ENCODE assay signal across 1 cellular context in the genomic region with DNA sequence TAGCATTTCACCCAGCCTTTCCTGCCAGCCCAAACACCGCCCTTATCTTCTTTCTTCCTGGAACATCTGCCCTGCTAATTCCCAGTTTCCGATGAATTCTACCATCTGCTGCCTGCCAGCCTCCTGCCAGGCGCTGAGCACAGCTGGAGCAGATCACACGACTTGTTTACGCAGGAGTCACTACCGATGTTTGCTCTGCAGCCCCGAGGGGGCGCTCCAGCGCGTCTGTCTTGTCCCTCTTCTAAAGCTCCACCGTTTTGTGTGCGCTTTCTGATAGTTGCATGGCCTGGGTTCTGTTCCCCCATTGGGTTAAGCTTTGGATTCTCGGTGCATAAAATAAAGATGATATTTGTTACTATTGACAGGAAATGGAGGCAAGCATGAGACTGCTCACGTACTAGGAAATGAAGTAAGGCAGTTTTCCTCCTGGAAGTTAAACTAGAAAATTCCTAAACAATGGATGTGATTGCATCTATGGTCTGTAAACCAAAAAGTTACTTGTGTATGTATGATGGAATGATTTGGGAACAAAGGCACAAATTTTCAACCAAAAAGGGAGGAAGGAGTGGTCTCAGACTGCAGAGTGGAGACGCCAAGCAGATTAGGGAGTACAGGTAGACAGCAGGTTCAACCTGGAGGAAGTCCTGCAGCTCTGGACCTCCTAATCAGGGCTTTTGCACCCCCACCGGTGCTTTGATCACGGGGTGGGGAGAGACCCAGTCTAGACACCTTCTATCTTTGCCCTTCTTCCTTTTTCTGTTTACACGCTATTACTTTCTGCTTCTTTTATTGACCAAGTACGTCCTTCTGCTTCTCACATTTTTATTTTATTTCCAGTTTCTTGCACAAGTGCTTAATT.
TF ChIP-seq lines count a peak whose summit lies in the region.

No MANE protein-coding gene starts in this region.

TF ChIP-seq in HepG2, 621 proteins besides CTCF, POLR2A, EP300 and RAD21 (continued from another document and continues in another):
- TF ChIP-seq KDM1A (CRISPR knock-in tag; IDR thresholded peaks at IDR 0.05) (no peak), ZNF510 (CRISPR knock-in tag; IDR thresholded peaks at IDR 0.05; ENCODE audit: low read depth) (no peak), HNRNPL (IDR thresholded peaks at IDR 0.05; ENCODE audit: low read depth, low read length) (0 out of 2 replicates have a peak, but pooled peaks have one; percentile 27), ZNF101 (CRISPR knock-in tag; IDR thresholded peaks at IDR 0.05; ENCODE audit: borderline replicate concordance, low read depth) (no peak), PCBP1 (IDR thresholded peaks at IDR 0.05; ENCODE audit: borderline replicate concordance, low read depth, low read length) (no peak), ZNF160 (CRISPR knock-in tag; IDR thresholded peaks at IDR 0.05) (no peak), KDM2A (CRISPR knock-in tag; IDR thresholded peaks at IDR 0.05; ENCODE audit: borderline replicate concordance, low read depth) (peak; percentile 61; the same call in 1 of the 2 replicates), NFRKB (IDR thresholded peaks at IDR 0.05) (no peak), TGIF2 (CRISPR knock-in tag; IDR thresholded peaks at IDR 0.05) (no peak), SIN3A (IDR thresholded peaks at IDR 0.05; ENCODE audit: borderline replicate concordance, low read depth, low read length) (0 out of 2 replicates have a peak, but pooled peaks have one; percentile 10), XRCC5 (optimal IDR thresholded peaks at IDR 0.05; ENCODE audit: low read length) (peak; percentile 85), ZNF343 (CRISPR knock-in tag; IDR thresholded peaks at IDR 0.05) (no peak), ZBTB21 (CRISPR knock-in tag; IDR thresholded peaks at IDR 0.05) (no peak), RORA (CRISPR knock-in tag; IDR thresholded peaks at IDR 0.05) (no peak), ZNF530 (CRISPR knock-in tag; IDR thresholded peaks at IDR 0.05; ENCODE audit: low read depth) (no peak), DNMT1 (CRISPR knock-in tag; IDR thresholded peaks at IDR 0.05) (no peak), ZNF292 (CRISPR knock-in tag; IDR thresholded peaks at IDR 0.05; ENCODE audit: borderline replicate concordance, low read depth) (no peak), ZNF350 (CRISPR knock-in tag; IDR thresholded peaks at IDR 0.05; ENCODE audit: borderline replicate concordance, low read depth) (peak; percentile 43; the same call in 1 of the 2 replicates), ZNF841 (CRISPR knock-in tag; IDR thresholded peaks at IDR 0.05; ENCODE audit: borderline replicate concordance) (no peak), ZFP36L1 (CRISPR knock-in tag; IDR thresholded peaks at IDR 0.05) (no peak), ZNF253 (CRISPR knock-in tag; IDR thresholded peaks at IDR 0.05; ENCODE audit: borderline replicate concordance) (no peak), SMC3 (IDR thresholded peaks at IDR 0.05; ENCODE audit: low read length) (peak; percentile 40), ZFYVE20 (CRISPR knock-in tag; IDR thresholded peaks at IDR 0.05; ENCODE audit: borderline replicate concordance, low read depth) (no peak), RNF2 (conservative IDR thresholded peaks at IDR 0.05; ENCODE audit: low read depth) (no peak), EZH2 (conservative IDR thresholded peaks at IDR 0.05; ENCODE audit: low read depth, low read length) (no peak), SYNCRIP (IDR thresholded peaks at IDR 0.05; ENCODE audit: insufficient read depth, low read depth, low read length) (no peak), ZBTB8A (CRISPR knock-in tag; IDR thresholded peaks at IDR 0.05; ENCODE audit: borderline replicate concordance, low read depth) (no peak), SNAPC2 (CRISPR knock-in tag; IDR thresholded peaks at IDR 0.05) (no peak), ZNF234 (CRISPR knock-in tag; conservative IDR thresholded peaks at IDR 0.05) (no peak), PITX1 (CRISPR knock-in tag; IDR thresholded peaks at IDR 0.05) (no peak)
- TF ChIP-seq, protein P1, sequence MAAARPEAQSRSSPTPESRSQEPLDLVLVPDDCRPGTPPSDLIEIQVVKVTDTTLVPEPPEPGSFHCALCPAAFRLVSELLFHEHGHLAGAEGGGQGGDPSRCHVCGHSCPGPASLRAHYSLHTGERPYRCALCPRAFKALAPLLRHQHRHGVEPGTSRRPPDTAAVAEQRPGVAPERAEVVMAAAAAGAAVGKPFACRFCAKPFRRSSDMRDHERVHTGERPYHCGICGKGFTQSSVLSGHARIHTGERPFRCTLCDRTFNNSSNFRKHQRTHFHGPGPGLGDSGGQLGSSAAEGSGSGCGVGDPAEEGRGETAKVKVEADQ (CRISPR knock-in tag; IDR thresholded peaks at IDR 0.05; ENCODE audit: borderline replicate concordance), result no peak
- TF ChIP-seq, protein P2, sequence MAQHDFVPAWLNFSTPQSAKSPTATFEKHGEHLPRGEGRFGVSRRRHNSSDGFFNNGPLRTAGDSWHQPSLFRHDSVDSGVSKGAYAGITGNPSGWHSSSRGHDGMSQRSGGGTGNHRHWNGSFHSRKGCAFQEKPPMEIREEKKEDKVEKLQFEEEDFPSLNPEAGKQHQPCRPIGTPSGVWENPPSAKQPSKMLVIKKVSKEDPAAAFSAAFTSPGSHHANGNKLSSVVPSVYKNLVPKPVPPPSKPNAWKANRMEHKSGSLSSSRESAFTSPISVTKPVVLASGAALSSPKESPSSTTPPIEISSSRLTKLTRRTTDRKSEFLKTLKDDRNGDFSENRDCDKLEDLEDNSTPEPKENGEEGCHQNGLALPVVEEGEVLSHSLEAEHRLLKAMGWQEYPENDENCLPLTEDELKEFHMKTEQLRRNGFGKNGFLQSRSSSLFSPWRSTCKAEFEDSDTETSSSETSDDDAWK (CRISPR knock-in tag; IDR thresholded peaks at IDR 0.05), result no peak
- TF ChIP-seq, protein P3, sequence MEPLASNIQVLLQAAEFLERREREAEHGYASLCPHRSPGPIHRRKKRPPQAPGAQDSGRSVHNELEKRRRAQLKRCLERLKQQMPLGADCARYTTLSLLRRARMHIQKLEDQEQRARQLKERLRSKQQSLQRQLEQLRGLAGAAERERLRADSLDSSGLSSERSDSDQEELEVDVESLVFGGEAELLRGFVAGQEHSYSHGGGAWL (CRISPR knock-in tag; IDR thresholded peaks at IDR 0.05), result no peak
- TF ChIP-seq, protein P4, sequence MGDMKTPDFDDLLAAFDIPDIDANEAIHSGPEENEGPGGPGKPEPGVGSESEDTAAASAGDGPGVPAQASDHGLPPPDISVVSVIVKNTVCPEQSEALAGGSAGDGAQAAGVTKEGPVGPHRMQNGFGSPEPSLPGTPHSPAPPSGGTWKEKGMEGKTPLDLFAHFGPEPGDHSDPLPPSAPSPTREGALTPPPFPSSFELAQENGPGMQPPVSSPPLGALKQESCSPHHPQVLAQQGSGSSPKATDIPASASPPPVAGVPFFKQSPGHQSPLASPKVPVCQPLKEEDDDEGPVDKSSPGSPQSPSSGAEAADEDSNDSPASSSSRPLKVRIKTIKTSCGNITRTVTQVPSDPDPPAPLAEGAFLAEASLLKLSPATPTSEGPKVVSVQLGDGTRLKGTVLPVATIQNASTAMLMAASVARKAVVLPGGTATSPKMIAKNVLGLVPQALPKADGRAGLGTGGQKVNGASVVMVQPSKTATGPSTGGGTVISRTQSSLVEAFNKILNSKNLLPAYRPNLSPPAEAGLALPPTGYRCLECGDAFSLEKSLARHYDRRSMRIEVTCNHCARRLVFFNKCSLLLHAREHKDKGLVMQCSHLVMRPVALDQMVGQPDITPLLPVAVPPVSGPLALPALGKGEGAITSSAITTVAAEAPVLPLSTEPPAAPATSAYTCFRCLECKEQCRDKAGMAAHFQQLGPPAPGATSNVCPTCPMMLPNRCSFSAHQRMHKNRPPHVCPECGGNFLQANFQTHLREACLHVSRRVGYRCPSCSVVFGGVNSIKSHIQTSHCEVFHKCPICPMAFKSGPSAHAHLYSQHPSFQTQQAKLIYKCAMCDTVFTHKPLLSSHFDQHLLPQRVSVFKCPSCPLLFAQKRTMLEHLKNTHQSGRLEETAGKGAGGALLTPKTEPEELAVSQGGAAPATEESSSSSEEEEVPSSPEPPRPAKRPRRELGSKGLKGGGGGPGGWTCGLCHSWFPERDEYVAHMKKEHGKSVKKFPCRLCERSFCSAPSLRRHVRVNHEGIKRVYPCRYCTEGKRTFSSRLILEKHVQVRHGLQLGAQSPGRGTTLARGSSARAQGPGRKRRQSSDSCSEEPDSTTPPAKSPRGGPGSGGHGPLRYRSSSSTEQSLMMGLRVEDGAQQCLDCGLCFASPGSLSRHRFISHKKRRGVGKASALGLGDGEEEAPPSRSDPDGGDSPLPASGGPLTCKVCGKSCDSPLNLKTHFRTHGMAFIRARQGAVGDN (CRISPR knock-in tag; IDR thresholded peaks at IDR 0.05), result peak; percentile 48
- TF ChIP-seq, protein P5, sequence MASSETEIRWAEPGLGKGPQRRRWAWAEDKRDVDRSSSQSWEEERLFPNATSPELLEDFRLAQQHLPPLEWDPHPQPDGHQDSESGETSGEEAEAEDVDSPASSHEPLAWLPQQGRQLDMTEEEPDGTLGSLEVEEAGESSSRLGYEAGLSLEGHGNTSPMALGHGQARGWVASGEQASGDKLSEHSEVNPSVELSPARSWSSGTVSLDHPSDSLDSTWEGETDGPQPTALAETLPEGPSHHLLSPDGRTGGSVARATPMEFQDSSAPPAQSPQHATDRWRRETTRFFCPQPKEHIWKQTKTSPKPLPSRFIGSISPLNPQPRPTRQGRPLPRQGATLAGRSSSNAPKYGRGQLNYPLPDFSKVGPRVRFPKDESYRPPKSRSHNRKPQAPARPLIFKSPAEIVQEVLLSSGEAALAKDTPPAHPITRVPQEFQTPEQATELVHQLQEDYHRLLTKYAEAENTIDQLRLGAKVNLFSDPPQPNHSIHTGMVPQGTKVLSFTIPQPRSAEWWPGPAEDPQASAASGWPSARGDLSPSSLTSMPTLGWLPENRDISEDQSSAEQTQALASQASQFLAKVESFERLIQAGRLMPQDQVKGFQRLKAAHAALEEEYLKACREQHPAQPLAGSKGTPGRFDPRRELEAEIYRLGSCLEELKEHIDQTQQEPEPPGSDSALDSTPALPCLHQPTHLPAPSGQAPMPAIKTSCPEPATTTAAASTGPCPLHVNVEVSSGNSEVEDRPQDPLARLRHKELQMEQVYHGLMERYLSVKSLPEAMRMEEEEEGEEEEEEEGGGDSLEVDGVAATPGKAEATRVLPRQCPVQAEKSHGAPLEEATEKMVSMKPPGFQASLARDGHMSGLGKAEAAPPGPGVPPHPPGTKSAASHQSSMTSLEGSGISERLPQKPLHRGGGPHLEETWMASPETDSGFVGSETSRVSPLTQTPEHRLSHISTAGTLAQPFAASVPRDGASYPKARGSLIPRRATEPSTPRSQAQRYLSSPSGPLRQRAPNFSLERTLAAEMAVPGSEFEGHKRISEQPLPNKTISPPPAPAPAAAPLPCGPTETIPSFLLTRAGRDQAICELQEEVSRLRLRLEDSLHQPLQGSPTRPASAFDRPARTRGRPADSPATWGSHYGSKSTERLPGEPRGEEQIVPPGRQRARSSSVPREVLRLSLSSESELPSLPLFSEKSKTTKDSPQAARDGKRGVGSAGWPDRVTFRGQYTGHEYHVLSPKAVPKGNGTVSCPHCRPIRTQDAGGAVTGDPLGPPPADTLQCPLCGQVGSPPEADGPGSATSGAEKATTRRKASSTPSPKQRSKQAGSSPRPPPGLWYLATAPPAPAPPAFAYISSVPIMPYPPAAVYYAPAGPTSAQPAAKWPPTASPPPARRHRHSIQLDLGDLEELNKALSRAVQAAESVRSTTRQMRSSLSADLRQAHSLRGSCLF (CRISPR knock-in tag; IDR thresholded peaks at IDR 0.05; ENCODE audit: borderline replicate concordance), result no peak
- TF ChIP-seq, protein P6, sequence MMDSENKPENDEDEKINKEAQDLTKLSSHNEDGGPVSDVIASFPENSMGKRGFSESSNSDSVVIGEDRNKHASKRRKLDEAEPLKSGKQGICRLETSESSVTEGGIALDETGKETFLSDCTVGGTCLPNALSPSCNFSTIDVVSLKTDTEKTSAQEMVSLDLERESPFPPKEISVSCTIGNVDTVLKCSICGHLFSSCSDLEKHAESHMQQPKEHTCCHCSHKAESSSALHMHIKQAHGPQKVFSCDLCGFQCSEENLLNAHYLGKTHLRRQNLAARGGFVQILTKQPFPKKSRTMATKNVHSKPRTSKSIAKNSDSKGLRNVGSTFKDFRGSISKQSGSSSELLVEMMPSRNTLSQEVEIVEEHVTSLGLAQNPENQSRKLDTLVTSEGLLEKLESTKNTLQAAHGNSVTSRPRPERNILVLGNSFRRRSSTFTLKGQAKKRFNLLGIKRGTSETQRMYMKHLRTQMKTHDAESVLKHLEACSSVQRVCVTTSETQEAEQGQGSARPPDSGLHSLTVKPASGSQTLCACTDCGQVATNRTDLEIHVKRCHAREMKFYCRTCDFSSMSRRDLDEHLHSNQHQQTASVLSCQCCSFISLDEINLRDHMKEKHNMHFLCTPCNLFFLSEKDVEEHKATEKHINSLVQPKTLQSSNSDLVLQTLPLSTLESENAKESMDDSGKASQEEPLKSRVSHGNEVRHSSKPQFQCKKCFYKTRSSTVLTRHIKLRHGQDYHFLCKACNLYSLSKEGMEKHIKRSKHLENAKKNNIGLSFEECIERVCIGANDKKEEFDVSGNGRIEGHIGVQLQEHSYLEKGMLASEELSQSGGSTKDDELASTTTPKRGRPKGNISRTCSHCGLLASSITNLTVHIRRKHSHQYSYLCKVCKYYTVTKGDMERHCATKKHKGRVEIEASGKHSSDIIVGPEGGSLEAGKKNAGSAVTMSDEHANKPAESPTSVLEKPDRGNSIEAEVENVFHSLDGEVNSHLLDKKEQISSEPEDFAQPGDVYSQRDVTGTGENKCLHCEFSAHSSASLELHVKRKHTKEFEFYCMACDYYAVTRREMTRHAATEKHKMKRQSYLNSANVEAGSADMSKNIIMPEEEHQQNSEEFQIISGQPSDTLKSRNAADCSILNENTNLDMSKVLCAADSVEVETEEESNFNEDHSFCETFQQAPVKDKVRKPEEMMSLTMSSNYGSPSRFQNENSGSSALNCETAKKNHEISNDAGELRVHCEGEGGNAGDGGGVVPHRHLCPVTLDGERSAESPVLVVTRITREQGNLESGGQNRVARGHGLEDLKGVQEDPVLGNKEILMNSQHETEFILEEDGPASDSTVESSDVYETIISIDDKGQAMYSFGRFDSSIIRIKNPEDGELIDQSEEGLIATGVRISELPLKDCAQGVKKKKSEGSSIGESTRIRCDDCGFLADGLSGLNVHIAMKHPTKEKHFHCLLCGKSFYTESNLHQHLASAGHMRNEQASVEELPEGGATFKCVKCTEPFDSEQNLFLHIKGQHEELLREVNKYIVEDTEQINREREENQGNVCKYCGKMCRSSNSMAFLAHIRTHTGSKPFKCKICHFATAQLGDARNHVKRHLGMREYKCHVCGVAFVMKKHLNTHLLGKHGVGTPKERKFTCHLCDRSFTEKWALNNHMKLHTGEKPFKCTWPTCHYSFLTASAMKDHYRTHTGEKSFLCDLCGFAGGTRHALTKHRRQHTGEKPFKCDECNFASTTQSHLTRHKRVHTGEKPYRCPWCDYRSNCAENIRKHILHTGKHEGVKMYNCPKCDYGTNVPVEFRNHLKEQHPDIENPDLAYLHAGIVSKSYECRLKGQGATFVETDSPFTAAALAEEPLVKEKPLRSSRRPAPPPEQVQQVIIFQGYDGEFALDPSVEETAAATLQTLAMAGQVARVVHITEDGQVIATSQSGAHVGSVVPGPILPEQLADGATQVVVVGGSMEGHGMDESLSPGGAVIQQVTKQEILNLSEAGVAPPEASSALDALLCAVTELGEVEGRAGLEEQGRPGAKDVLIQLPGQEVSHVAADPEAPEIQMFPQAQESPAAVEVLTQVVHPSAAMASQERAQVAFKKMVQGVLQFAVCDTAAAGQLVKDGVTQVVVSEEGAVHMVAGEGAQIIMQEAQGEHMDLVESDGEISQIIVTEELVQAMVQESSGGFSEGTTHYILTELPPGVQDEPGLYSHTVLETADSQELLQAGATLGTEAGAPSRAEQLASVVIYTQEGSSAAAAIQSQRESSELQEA (CRISPR knock-in tag; IDR thresholded peaks at IDR 0.05; ENCODE audit: not compliant biosample characterization), result no peak
- TF ChIP-seq, protein P7, sequence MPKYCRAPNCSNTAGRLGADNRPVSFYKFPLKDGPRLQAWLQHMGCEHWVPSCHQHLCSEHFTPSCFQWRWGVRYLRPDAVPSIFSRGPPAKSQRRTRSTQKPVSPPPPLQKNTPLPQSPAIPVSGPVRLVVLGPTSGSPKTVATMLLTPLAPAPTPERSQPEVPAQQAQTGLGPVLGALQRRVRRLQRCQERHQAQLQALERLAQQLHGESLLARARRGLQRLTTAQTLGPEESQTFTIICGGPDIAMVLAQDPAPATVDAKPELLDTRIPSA (CRISPR knock-in tag; IDR thresholded peaks at IDR 0.05; ENCODE audit: borderline replicate concordance), result no peak
